Comparison of ENCODE assay signal across 1 cellular context in the genomic region with DNA sequence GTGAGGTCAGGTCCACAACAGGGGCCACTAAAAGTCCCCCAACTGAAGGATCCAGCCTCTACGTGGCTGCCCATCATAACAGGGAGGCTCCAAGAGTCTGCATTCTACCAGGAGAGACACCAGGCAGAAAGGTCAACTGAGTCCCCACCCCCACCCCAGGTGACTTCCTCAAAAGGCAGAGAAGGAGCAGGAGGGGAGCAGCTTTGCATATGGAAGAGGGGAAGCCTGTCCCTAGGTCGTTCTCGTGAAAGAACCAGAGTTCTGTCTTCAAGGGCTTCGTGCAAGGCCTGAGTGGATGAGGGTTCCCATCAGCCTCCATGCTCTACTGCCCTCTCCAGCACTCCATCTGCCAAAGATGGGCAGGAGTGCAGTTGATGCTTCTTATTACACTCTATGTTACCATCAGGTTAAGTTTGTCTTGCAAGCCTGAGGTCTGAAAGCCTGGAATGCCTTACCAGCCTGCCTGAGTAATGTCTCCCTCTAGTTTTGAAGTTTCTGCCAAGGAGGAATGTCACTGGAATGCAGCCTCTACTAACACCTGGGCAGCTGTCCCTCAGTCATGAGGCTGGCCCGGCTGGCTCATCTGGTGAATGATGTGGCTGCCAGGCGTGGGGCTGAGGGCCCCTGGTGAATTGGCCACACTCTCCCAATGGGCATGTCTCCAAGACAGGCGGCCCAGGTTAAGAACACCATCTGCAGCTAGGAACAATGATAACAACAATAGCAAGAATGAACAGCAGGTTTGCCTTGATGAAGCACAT.
TF ChIP-seq lines count a peak whose summit lies in the region.

No MANE protein-coding gene starts in this region.

TF ChIP-seq in H1, 55 proteins besides CTCF, POLR2A, EP300 and RAD21:
- TF ChIP-seq TEAD4 (IDR thresholded peaks at IDR 0.05; ENCODE audit: low read depth, low read length) (peak; percentile 95), TAF7 (optimal IDR thresholded peaks at IDR 0.05; ENCODE audit: borderline replicate concordance, low read depth, low read length) (no peak), EZH2 (IDR thresholded peaks at IDR 0.05; ENCODE audit: low read depth, low read length, severe bottlenecking) (no peak), YY1 (IDR thresholded peaks at IDR 0.05; ENCODE audit: low read depth, low read length) (0 out of 2 replicates have a peak, but pooled peaks have one; percentile 45), MAX (IDR thresholded peaks at IDR 0.05) (peak; percentile 52), TCF12 (IDR thresholded peaks at IDR 0.05; ENCODE audit: low read depth, low read length) (peak; percentile 79; the same call in 1 of the 2 replicates), PHF8 (conservative IDR thresholded peaks at IDR 0.05; ENCODE audit: low read depth, low read length) (no peak), RBBP5 (IDR thresholded peaks at IDR 0.05; ENCODE audit: borderline replicate concordance, low read depth, low read length) (peak; percentile 65; the same call in 1 of the 2 replicates), SIN3A (conservative IDR thresholded peaks at IDR 0.05 in 1 of 2, IDR thresholded peaks at IDR 0.05 in 1 of 2; ENCODE audit: low read depth in 1 of 2, low read length in 2 of 2) (peak; percentile 48 to 71; a peak in 2 of 4 replicates), CBX8 (IDR thresholded peaks at IDR 0.05; ENCODE audit: borderline replicate concordance, low read depth, low read length) (no peak)
